19 cellular contexts compared by ENCODE assay signal in the genomic region with DNA sequence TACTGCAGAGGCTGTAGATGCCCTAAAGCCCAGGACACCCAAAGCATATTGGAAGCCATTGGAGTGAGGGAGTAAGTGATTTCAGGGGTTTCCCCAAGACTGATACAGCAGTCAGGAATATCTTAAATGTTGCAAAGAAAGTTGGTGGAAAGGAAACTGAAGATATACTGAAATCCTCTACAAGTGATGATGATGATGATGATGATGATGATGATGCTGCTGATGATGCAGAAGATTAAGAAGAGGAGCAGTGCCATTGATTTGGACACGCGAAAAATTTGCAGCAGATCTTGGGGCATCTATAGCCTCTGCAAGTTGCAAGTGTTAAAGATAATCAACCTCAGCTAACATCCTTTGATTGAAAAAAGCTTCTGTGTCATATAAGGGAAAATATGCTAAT. TPM values are rescaled to one million over a fixed set of nuclear protein-coding genes. Genes with fewer than 3 reads are reported as not detected.
DNase-seq lines count a peak whose midpoint lies in the region; ATAC-seq and TF ChIP-seq lines count a peak whose summit lies in the region.
"Had no signal": no experiment of that assay in that cellular context is flagged by ENCODE, and none has a peak within 500 bp of the region (broad histone marks: within the 10 kb centered on the region; RNA-seq: fewer than 3 reads in every experiment).

No MANE protein-coding gene starts in this region.

- TF ChIP-seq CTCF in CD8-positive, alpha-beta T cell (IDR thresholded peaks at IDR 0.05), result no peak
- no peak for TF ChIP-seq CTCF in liver (IDR thresholded peaks at IDR 0.05; ENCODE audit: low read depth, low read length, missing input control)

- H3K9me3 ChIP-seq in CD8-positive, alpha-beta T cell (ENCODE audit: low read length), result peaks cover 34% of the 10 kb centered on the region
- H3K9me3 ChIP-seq in adipocyte (ENCODE audit: control insufficient read depth, low read length) (peaks cover 97% of the 10 kb centered on the region), liver (ENCODE audit: control insufficient read depth in 4 of 4, low read length in 3 of 4) (peaks cover 47 to 90% (median 51%) of the 10 kb centered on the region in 4 donors)

- peak overlapping the region; percentile 0 for H3K4me3 ChIP-seq in CD8-positive, alpha-beta T cell (ENCODE audit: low read depth, low read length)
- H3K4me3 ChIP-seq in adipocyte (ENCODE audit: low read length), result peak overlapping the region; percentile 76
- H3K4me3 ChIP-seq in liver (ENCODE audit: low read depth in 1 of 3, low read length in 3 of 3), result peak overlapping the region in 2 of 3 donors; percentile 66 to 85
- H3K4me3 ChIP-seq: GM23338 had no signal

- H3K4me3 Mint-ChIP-seq in CD8-positive, alpha-beta T cell, result no peak overlapping the region
- H3K4me3 Mint-ChIP-seq: CD4-positive, alpha-beta T cell; GM23338; H9 had no signal

- H3K4me1 Mint-ChIP-seq in CD8-positive, alpha-beta T cell (ENCODE audit: low read depth), result no peaks in the 10 kb centered on the region
- H3K4me1 Mint-ChIP-seq: GM23338, H9 had no signal

- POLR2A ChIA-PET in CD8-positive, alpha-beta T cell (lab: Charles Lee), result no interaction called here

- 98% methylated on average over 2 of the region's 2 CpGs for WGBS in liver

- CTCF ChIA-PET in CD8-positive, alpha-beta T cell (lab: Charles Lee), result no interaction called here

- no peak for ATAC-seq in CD8-positive, alpha-beta T cell
- no peak for ATAC-seq in GM18520 (IDR thresholded peaks at IDR 0.05; ENCODE audit: unreplicated experiment)
- ATAC-seq in HG03378 (IDR thresholded peaks at IDR 0.05; ENCODE audit: unreplicated experiment), result no peak
- no peak for ATAC-seq in GM18858 (IDR thresholded peaks at IDR 0.05; ENCODE audit: unreplicated experiment)
- ATAC-seq: GM23338 had no signal

- no peaks in the 10 kb centered on the region for H3K27me3 Mint-ChIP-seq in CD8-positive, alpha-beta T cell (ENCODE audit: low read depth)
- H3K27me3 Mint-ChIP-seq: CD4-positive, alpha-beta T cell; IgD-negative memory B cell had no signal

- H3K27me3 ChIP-seq in CD8-positive, alpha-beta T cell (ENCODE audit: insufficient read depth, low read length), result no peaks in the 10 kb centered on the region
- H3K27me3 ChIP-seq in adipocyte (replicated peaks; ENCODE audit: control insufficient read depth, insufficient read depth, low read length) (no peaks in the 10 kb centered on the region), liver (ENCODE audit: control insufficient read depth in 4 of 4, insufficient read depth in 4 of 4, low read length in 3 of 4) (no peaks in the 10 kb centered on the region)
- H3K27me3 ChIP-seq: BE2C had no signal

- no peak for DNase-seq in CD8-positive, alpha-beta T cell
- no peak for DNase-seq in adipocyte (ENCODE audit: low read depth)
- DNase-seq: ACHN; BE2C; C1 segment of cervical spinal cord; CD4-positive, alpha-beta T cell; DMS153; DMS79; GDM1; H9; Karpas-422; KBM-7 had no signal

- intact Hi-C loops in CD8-positive, alpha-beta T cell (cut with DNase I, micrococcal nuclease), result no loop called here

- no peak for TF ChIP-seq RAD21 in liver (IDR thresholded peaks at IDR 0.05)

- no peak overlapping the region for H3K27ac ChIP-seq in CD8-positive, alpha-beta T cell (ENCODE audit: low read depth, low read length)
- no peak overlapping the region for H3K27ac ChIP-seq in liver (ENCODE audit: low read depth in 1 of 2, low read length in 2 of 2)
- H3K27ac ChIP-seq: HL-60 had no signal

- H3K9ac ChIP-seq in adipocyte (ENCODE audit: low read length) (no peak overlapping the region), liver (ENCODE audit: low read depth in 1 of 2, low read length in 2 of 2) (no peak overlapping the region)

- peaks cover 41% of the 10 kb centered on the region for H3K9me3 Mint-ChIP-seq in CD8-positive, alpha-beta T cell

- H3K36me3 ChIP-seq in CD8-positive, alpha-beta T cell (ENCODE audit: insufficient read depth, low read length), result peaks cover 17% of the 10 kb centered on the region
- H3K36me3 ChIP-seq in adipocyte (ENCODE audit: control insufficient read depth, insufficient read depth, low read length, severe bottlenecking) (peaks cover 75% of the 10 kb centered on the region), liver (ENCODE audit: control insufficient read depth in 4 of 4, insufficient read depth in 3 of 4, low read depth in 1 of 4, low read length in 3 of 4) (peaks cover 15 to 58% (median 50%) of the 10 kb centered on the region in 4 donors)

- H3K36me3 Mint-ChIP-seq in CD8-positive, alpha-beta T cell, result peaks cover 73% of the 10 kb centered on the region

- H3K4me1 ChIP-seq in CD8-positive, alpha-beta T cell (ENCODE audit: insufficient read depth, low read length), result no peaks in the 10 kb centered on the region
- H3K4me1 ChIP-seq in adipocyte (ENCODE audit: control insufficient read depth, insufficient read depth, low read length), result no peaks in the 10 kb centered on the region
- H3K4me1 ChIP-seq in liver (ENCODE audit: control insufficient read depth in 4 of 4, insufficient read depth in 4 of 4, low read length in 3 of 4), result no peaks in the 10 kb centered on the region
- H3K4me1 ChIP-seq: BE2C had no signal

- no peak overlapping the region for H3K27ac Mint-ChIP-seq in CD8-positive, alpha-beta T cell
- H3K27ac Mint-ChIP-seq: CD4-positive, alpha-beta T cell; GM23338; H9 had no signal

TF ChIP-seq in liver, 16 proteins besides CTCF, POLR2A, EP300 and RAD21:
- TF ChIP-seq RXRA (IDR thresholded peaks at IDR 0.05) (no peak), FOXA1 (IDR thresholded peaks at IDR 0.05) (no peak), FOXA2 (IDR thresholded peaks at IDR 0.05) (no peak), EGR1 (IDR thresholded peaks at IDR 0.05; ENCODE audit: low read depth in 2 of 2) (no peak), HNF4A (conservative IDR thresholded peaks at IDR 0.05) (no peak), YY1 (IDR thresholded peaks at IDR 0.05) (no peak), SP1 (IDR thresholded peaks at IDR 0.05) (no peak), NR2F2 (IDR thresholded peaks at IDR 0.05) (no peak)
- TF ChIP-seq, protein P1, sequence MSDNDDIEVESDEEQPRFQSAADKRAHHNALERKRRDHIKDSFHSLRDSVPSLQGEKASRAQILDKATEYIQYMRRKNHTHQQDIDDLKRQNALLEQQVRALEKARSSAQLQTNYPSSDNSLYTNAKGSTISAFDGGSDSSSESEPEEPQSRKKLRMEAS (IDR thresholded peaks at IDR 0.05), result no peak
- TF ChIP-seq, protein P2, sequence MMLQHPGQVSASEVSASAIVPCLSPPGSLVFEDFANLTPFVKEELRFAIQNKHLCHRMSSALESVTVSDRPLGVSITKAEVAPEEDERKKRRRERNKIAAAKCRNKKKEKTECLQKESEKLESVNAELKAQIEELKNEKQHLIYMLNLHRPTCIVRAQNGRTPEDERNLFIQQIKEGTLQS (IDR thresholded peaks at IDR 0.05), result no peak
TF ChIP-seq in liver: peak in this region for 0.

RNA-seq across cellular contexts. Expression of a gene that starts 23.8 kb away (rescaled TPM):
- total RNA-seq in CD8-positive, alpha-beta T cell, result 10 to 100 TPM; 21.9 to 22.0 TPM
- 10 to 100 TPM in 1 of 2 donors, 1 to 10 TPM in 1; 7.1 to 17.9 TPM for total RNA-seq in liver
- 1 to 10 TPM; 4.1 to 6.6 TPM for polyA plus RNA-seq in liver

Comparison
In these comparisons a context has a peak if more than half of its experiments do, and no peak if none do; other contexts are left out.
1. H3K4me3 ChIP-seq: peak in every context shown above with its lines; median percentile 76 in adipocyte; 76 in liver; 0 in CD8-positive, alpha-beta T cell.